ENCODE assay signal across 26 cellular contexts in the genomic region with DNA sequence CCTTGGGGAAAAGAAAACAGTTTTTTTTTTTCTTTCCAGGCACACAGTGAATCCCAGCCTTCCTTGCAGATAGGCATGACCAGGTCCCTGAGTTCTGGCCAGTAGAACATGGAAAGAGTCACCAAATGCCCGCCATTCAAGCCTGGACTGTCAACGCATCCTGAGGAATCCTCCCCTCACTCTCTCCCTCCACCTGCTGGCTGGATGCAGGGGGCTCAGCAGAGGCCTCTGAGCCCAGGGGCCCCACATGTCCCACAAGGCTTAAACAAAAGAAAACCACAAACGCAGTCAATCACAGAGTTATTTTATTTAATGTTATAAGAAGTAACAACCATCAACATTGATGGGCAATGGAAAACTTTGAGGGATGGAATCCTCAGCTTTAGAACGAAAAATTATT.
"Had no signal": no experiment of that assay in that cellular context is flagged by ENCODE, and none has a peak within 500 bp of the region (broad histone marks: within the 10 kb centered on the region; RNA-seq: fewer than 3 reads in every experiment).

No MANE protein-coding gene starts in this region.

- H3K27ac ChIP-seq: skin epidermis, testis, transverse colon, WERI-Rb-1 had no signal

- FAIRE-seq: bronchial epithelial cell, colon had no signal

- H3K9me3 Mint-ChIP-seq: activated CD4-positive, alpha-beta memory T cell treated with anti-CD3 and anti-CD28 coated beads, Interleukin-2, amount 10 ng/mL, durations not matched to agents 7 days and 5 days; activated CD4-positive, alpha-beta T cell treated with anti-CD3 and anti-CD28 coated beads, Interleukin-2, amount 10 ng/mL, durations not matched to agents 7 days and 5 days; activated naive CD4-positive, alpha-beta T cell treated with anti-CD3 and anti-CD28 coated beads, Interleukin-2, amount 50 U/mL, for 24 hours; activated T-cell treated with anti-CD3 and anti-CD28 coated beads, Interleukin-2, amount 50 U/mL, for 24 hours; activated T-helper 17 cell treated with anti-CD3 and anti-CD28 coated beads, Interleukin-2, amount 50 U/mL, for 72 hours; central memory CD8-positive, alpha-beta T cell; immature natural killer cell; naive thymus-derived CD8-positive, alpha-beta T cell; neural crest cell had no signal

- DNase-seq: activated CD4-positive, alpha-beta memory T cell treated with anti-CD3 and anti-CD28 coated beads, Interleukin-2, amount 10 ng/mL, durations not matched to agents 7 days and 5 days; activated CD4-positive, alpha-beta T cell treated with anti-CD3 and anti-CD28 coated beads, Interleukin-2, amount 10 ng/mL, durations not matched to agents 7 days and 5 days; activated CD4-positive, CD25-positive, alpha-beta regulatory T cell treated with anti-CD3 and anti-CD28 coated beads, Interleukin-2, amount 50 U/mL, for 72 hours; activated CD8-positive, alpha-beta memory T cell treated with anti-CD3 and anti-CD28 coated beads, Interleukin-2, amount 50 U/mL, for 48 hours; activated T-cell treated with anti-CD3 and anti-CD28 coated beads, Interleukin-2, amount 50 U/mL, for 24 hours; effector CD8-positive, alpha-beta T cell; head of caudate nucleus; hippocampal formation; immature natural killer cell; naive thymus-derived CD8-positive, alpha-beta T cell; nucleus accumbens; stimulated activated CD4-positive, alpha-beta T cell treated with anti-CD3 and anti-CD28 coated beads, Interleukin-12 subunit alpha, Interleukin-12 subunit beta, amount 100 ng/mL, for 4 hours; stimulated activated CD4-positive, alpha-beta T cell treated with anti-CD3 and anti-CD28 coated beads, Interleukin-4, amount 100 ng/mL, for 1 hour; stimulated activated naive CD8-positive, alpha-beta T cell treated with anti-CD3 and anti-CD28 coated beads, Interleukin-15, Interleukin-2, amounts not matched to agents 100 U/mL and 50 U/mL, for 24 hours; T-helper 17 cell; T1000; testis; transverse colon; WERI-Rb-1 had no signal

- H3K4me3 Mint-ChIP-seq: activated CD4-positive, alpha-beta memory T cell treated with anti-CD3 and anti-CD28 coated beads, Interleukin-2, amount 10 ng/mL, durations not matched to agents 7 days and 5 days; activated CD4-positive, alpha-beta T cell treated with anti-CD3 and anti-CD28 coated beads, Interleukin-2, amount 10 ng/mL, durations not matched to agents 7 days and 5 days; activated naive CD4-positive, alpha-beta T cell treated with anti-CD3 and anti-CD28 coated beads, Interleukin-2, amount 50 U/mL, for 24 hours; activated T-cell treated with anti-CD3 and anti-CD28 coated beads, Interleukin-2, amount 50 U/mL, for 24 hours; activated T-helper 17 cell treated with anti-CD3 and anti-CD28 coated beads, Interleukin-2, amount 50 U/mL, for 72 hours; central memory CD8-positive, alpha-beta T cell; immature natural killer cell; naive thymus-derived CD8-positive, alpha-beta T cell; neural crest cell; T-helper 17 cell had no signal

- H3K4me1 Mint-ChIP-seq: activated CD4-positive, alpha-beta memory T cell treated with anti-CD3 and anti-CD28 coated beads, Interleukin-2, amount 10 ng/mL, durations not matched to agents 7 days and 5 days; activated CD4-positive, alpha-beta T cell treated with anti-CD3 and anti-CD28 coated beads, Interleukin-2, amount 10 ng/mL, durations not matched to agents 7 days and 5 days; activated naive CD4-positive, alpha-beta T cell treated with anti-CD3 and anti-CD28 coated beads, Interleukin-2, amount 50 U/mL, for 24 hours; activated T-helper 17 cell treated with anti-CD3 and anti-CD28 coated beads, Interleukin-2, amount 50 U/mL, for 72 hours; central memory CD8-positive, alpha-beta T cell; immature natural killer cell; naive thymus-derived CD8-positive, alpha-beta T cell; T-helper 17 cell had no signal

- H3K36me3 Mint-ChIP-seq: activated naive CD4-positive, alpha-beta T cell treated with anti-CD3 and anti-CD28 coated beads, Interleukin-2, amount 50 U/mL, for 24 hours; immature natural killer cell; naive thymus-derived CD8-positive, alpha-beta T cell had no signal

- H3K36me3 ChIP-seq: transverse colon, WERI-Rb-1 had no signal

- H3K27me3 Mint-ChIP-seq: activated CD4-positive, alpha-beta T cell treated with anti-CD3 and anti-CD28 coated beads, Interleukin-2, amount 10 ng/mL, durations not matched to agents 7 days and 5 days; activated naive CD4-positive, alpha-beta T cell treated with anti-CD3 and anti-CD28 coated beads, Interleukin-2, amount 50 U/mL, for 24 hours had no signal

- H3K27me3 ChIP-seq: testis, transverse colon had no signal

- H3K4me1 ChIP-seq: testis had no signal

- H3K4me3 ChIP-seq: skin epidermis, testis, transverse colon had no signal

- H3K9me3 ChIP-seq: testis, transverse colon had no signal

- H3K27ac Mint-ChIP-seq: activated CD4-positive, alpha-beta memory T cell treated with anti-CD3 and anti-CD28 coated beads, Interleukin-2, amount 10 ng/mL, durations not matched to agents 7 days and 5 days; activated CD4-positive, alpha-beta T cell treated with anti-CD3 and anti-CD28 coated beads, Interleukin-2, amount 10 ng/mL, durations not matched to agents 7 days and 5 days; activated naive CD4-positive, alpha-beta T cell treated with anti-CD3 and anti-CD28 coated beads, Interleukin-2, amount 50 U/mL, for 24 hours; activated T-cell treated with anti-CD3 and anti-CD28 coated beads, Interleukin-2, amount 50 U/mL, for 24 hours; activated T-helper 17 cell treated with anti-CD3 and anti-CD28 coated beads, Interleukin-2, amount 50 U/mL, for 72 hours; immature natural killer cell; naive thymus-derived CD8-positive, alpha-beta T cell; T-helper 17 cell had no signal
